15 cellular contexts compared by ENCODE assay signal in genomic region chr7:30816291-30817059, GRCh38. TPM values are rescaled to one million over a fixed set of nuclear protein-coding genes. Genes with fewer than 3 reads are reported as not detected.
DNase-seq lines count a peak whose midpoint lies in the region; ATAC-seq, FAIRE-seq and TF ChIP-seq lines count a peak whose summit lies in the region.
"Had no signal": no experiment of that assay in that cellular context is flagged by ENCODE, and none has a peak within 500 bp of the region (broad histone marks: within the 10 kb centered on the region; RNA-seq: fewer than 3 reads in every experiment).

No MANE protein-coding gene starts in this region.

- H3K27ac ChIP-seq in transverse colon: peak overlapping the region; percentile 8 to 75 (median 67)
- H3K27ac ChIP-seq: BLaER1 treated with 17β-estradiol and CSF1 and Interleukin-3, amounts not matched to agents 10 nM and 100 nM had no signal

- H3K4me3 ChIP-seq in fibroblast of pulmonary artery (replicated peaks; ENCODE audit: low read depth, low read length) (no peak overlapping the region), transverse colon (no peak overlapping the region)
- H3K4me3 ChIP-seq: BLaER1 treated with 17β-estradiol and CSF1 and Interleukin-3, amounts not matched to agents 10 nM and 100 nM; MG63; Peyer's patch had no signal

- no peak for TF ChIP-seq EP300 in transverse colon (IDR thresholded peaks at IDR 0.05; ENCODE audit: low read depth)

- H3K27me3 ChIP-seq in transverse colon: no peaks in the 10 kb centered on the region
- H3K27me3 ChIP-seq: BLaER1 treated with 17β-estradiol and CSF1 and Interleukin-3, amounts not matched to agents 10 nM and 100 nM; Peyer's patch had no signal

- peaks cover 21% of the 10 kb centered on the region for H3K4me1 Mint-ChIP-seq in nephron

- no peaks in the 10 kb centered on the region for H3K27me3 Mint-ChIP-seq in nephron (ENCODE audit: low read depth)
- H3K27me3 Mint-ChIP-seq: T-cell had no signal

- no peak for TF ChIP-seq CTCF in fibroblast of pulmonary artery (IDR thresholded peaks at IDR 0.05; ENCODE audit: low read length, missing control alignments)
- TF ChIP-seq CTCF in nephron (IDR thresholded peaks at IDR 0.05; ENCODE audit: unreplicated experiment in 3 of 3): no peak
- no peak for TF ChIP-seq CTCF in transverse colon (IDR thresholded peaks at IDR 0.05)

- H3K4me1 ChIP-seq in transverse colon: peaks cover 0 to 17% (median 7%) of the 10 kb centered on the region in 4 donors
- H3K4me1 ChIP-seq: Peyer's patch had no signal

- ATAC-seq in GM18511 (IDR thresholded peaks at IDR 0.05; ENCODE audit: unreplicated experiment): no peak
- ATAC-seq: T-cell had no signal

- no peaks in the 10 kb centered on the region for H3K9me3 ChIP-seq in transverse colon
- H3K9me3 ChIP-seq: BLaER1 treated with 17β-estradiol and CSF1 and Interleukin-3, amounts not matched to agents 10 nM and 100 nM; MG63; Peyer's patch had no signal

- in situ Hi-C loops in transverse colon (cut with MboI; ENCODE audit: low pct_ligation_motif_present in 1 of 4, low pct_unique_long_range_greater_than_20kb in 1 of 4, low sequenced_read_pairs in 3 of 4): loop anchor here in 1 of 4 donors (25.0 kb wide), 1 partner anchor 296 kb away; no protein-coding TSS in a partner anchor

- intact Hi-C loops in transverse colon (cut with DNase I; ENCODE audit: low total_unique reads): no loop called here

- no peak overlapping the region for H3K4me3 Mint-ChIP-seq in nephron
- H3K4me3 Mint-ChIP-seq: T-cell had no signal

- 77 to 78% methylated on average over 5 to 15 of the region's 15 CpGs for WGBS in transverse colon (ENCODE audit: low coverage in 1 of 2), 2 donors

- peaks cover 9% of the 10 kb centered on the region for H3K36me3 Mint-ChIP-seq in nephron (ENCODE audit: low read depth)
- H3K36me3 Mint-ChIP-seq: T-cell had no signal

- H3K9me3 Mint-ChIP-seq in nephron: peaks cover 3% of the 10 kb centered on the region
- H3K9me3 Mint-ChIP-seq: T-cell had no signal

- no peaks in the 10 kb centered on the region for H3K36me3 ChIP-seq in transverse colon
- H3K36me3 ChIP-seq: BLaER1 treated with 17β-estradiol and CSF1 and Interleukin-3, amounts not matched to agents 10 nM and 100 nM; MG63; Peyer's patch had no signal

- peak; percentile 56 for DNase-seq in amniotic epithelial cell (ENCODE audit: low read depth)
- peak; percentile 59 for DNase-seq in fibroblast of pulmonary artery (ENCODE audit: low read depth)
- no peak for DNase-seq in transverse colon
- no peak for DNase-seq in urothelium cell line (ENCODE audit: low spot score)
- no peak for DNase-seq in activated effector memory CD4-positive, alpha-beta T cell treated with anti-CD3 and anti-CD28 coated beads, Interleukin-2, amount 50 U/mL, for 16 hours
- no peak for DNase-seq in UCSD-AML1 (lab: John Stamatoyannopoulos, UW; ENCODE audit: unreplicated experiment)
- DNase-seq: activated CD4-positive, alpha-beta T cell treated with anti-CD3 and anti-CD28 coated beads for 1 hour; MG63; NCI-H2081; Peyer's patch; T-cell had no signal

- FAIRE-seq in urothelium cell line (lab: Jason Lieb, UNC): no peak
- FAIRE-seq: GM12891 had no signal

- peak overlapping the region; percentile 25 to 79 (median 54) for H3K27ac Mint-ChIP-seq in nephron
- H3K27ac Mint-ChIP-seq: T-cell had no signal

- no peak for TF ChIP-seq POLR2A in transverse colon (IDR thresholded peaks at IDR 0.05)

RNA-seq across cellular contexts. Expression of gene MINDY4, which starts 45.3 kb away (rescaled TPM):
- 10 to 100 TPM in 1 of 4 donors, 1 to 10 TPM in 3; 4.6 to 14.1 (median 6.8) TPM for total RNA-seq in transverse colon

Comparison
In these comparisons a context has a peak if more than half of its experiments do, and no peak if none do; other contexts are left out.
1. DNase-seq: peak in amniotic epithelial cell (single experiment) and fibroblast of pulmonary artery (single experiment); none in transverse colon (single experiment), urothelium cell line (single experiment), activated effector memory CD4-positive, alpha-beta T cell treated with anti-CD3 and anti-CD28 coated beads, Interleukin-2, amount 50 U/mL, for 16 hours (single experiment) and UCSD-AML1 (single experiment).